10 cellular contexts compared by ENCODE assay signal in the genomic region with DNA sequence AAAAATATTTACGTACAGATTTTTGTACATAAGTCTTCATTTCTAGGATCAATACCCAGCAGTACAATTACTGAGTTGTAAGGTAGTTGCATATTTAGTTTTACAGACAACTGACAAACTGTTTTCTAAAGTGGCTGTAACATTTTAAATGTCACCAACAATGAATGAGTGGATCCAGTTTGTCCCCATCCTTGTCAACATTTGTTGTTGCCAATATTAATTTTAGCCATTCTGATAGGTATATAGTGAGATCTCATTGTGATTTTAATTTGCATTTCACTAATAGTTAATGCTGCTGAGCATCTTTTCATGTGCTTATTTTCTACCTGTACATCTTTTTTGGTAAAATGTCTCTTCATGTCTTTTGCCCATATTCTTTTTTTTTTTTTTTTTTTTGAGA.
"Had no signal": no experiment of that assay in that cellular context is flagged by ENCODE, and none has a peak within 500 bp of the region (broad histone marks: within the 10 kb centered on the region; RNA-seq: fewer than 3 reads in every experiment).

No MANE protein-coding gene starts in this region.

- H3K4me2 ChIP-seq: GM23338, KMS-11 had no signal

- ATAC-seq: GM23338, HCT116 had no signal

- H3K9me3 ChIP-seq: HAP-1 had no signal

- H3K27ac Mint-ChIP-seq: GM23338, HFFc6 had no signal

- H2AFZ ChIP-seq: GM23338 had no signal

- H3K36me3 ChIP-seq: HAP-1 had no signal

- DNase-seq: HFFc6, IMR-90, KBM-7 had no signal

- H3K27ac ChIP-seq: HL-60, KMS-11 had no signal

- H3K4me3 ChIP-seq: GM23338, HAP-1 had no signal

- H3K9ac ChIP-seq: KMS-11 had no signal

- H3K9me3 Mint-ChIP-seq: GM23338, HFFc6 had no signal

- FAIRE-seq: H1, H54 had no signal

- H3K4me1 ChIP-seq: HAP-1 had no signal

- H3K4me3 Mint-ChIP-seq: GM23338, HFFc6 had no signal
